ENCODE assay signal across 12 cellular contexts in genomic region chr9:128115187-128116103, GRCh38. TPM values are rescaled to one million over a fixed set of nuclear protein-coding genes. Genes with fewer than 3 reads are reported as not detected.
A peak's percentile ranks its signal among the peaks of the same experiment; 100 is the strongest.
DNase-seq lines count a peak whose midpoint lies in the region; ATAC-seq, FAIRE-seq and TF ChIP-seq lines count a peak whose summit lies in the region.
"Had no signal": no experiment of that assay in that cellular context is flagged by ENCODE, and none has a peak within 500 bp of the region (broad histone marks: within the 10 kb centered on the region; RNA-seq: fewer than 3 reads in every experiment).

No MANE protein-coding gene starts in this region.

- intact Hi-C loops in testis (cut with DNase I; ENCODE audit: low total_unique reads), result loop anchor here (5.0 kb wide), 1 partner anchor 173 kb away; no protein-coding TSS in a partner anchor

- H3K4me1 ChIP-seq in rectal smooth muscle tissue (ENCODE audit: control insufficient read depth, insufficient read depth, low read length) (no peaks in the 10 kb centered on the region), testis (peaks cover 3% of the 10 kb centered on the region)

- no peak for TF ChIP-seq POLR2A in GM12891 (IDR thresholded peaks at IDR 0.05; ENCODE audit: low read depth, low read length)
- no peak for TF ChIP-seq POLR2A in testis (IDR thresholded peaks at IDR 0.05)

- peak; percentile 77 for FAIRE-seq in GM12891 (lab: Jason Lieb, UNC)

- H3K4me3 ChIP-seq in rectal smooth muscle tissue (ENCODE audit: low read length) (peak overlapping the region; percentile 65), testis (no peak overlapping the region)
- H3K4me3 ChIP-seq: SK-N-MC had no signal

- peak overlapping the region; percentile 29 for H3K9ac ChIP-seq in rectal smooth muscle tissue (ENCODE audit: low read length)

- H3K27ac ChIP-seq in rectal smooth muscle tissue (ENCODE audit: low read depth, low read length) (no peak overlapping the region), testis (no peak overlapping the region)
- H3K27ac ChIP-seq: SK-N-MC had no signal

- H3K36me3 ChIP-seq in rectal smooth muscle tissue (ENCODE audit: control insufficient read depth, insufficient read depth, low read length) (peaks cover 2% of the 10 kb centered on the region), testis (ENCODE audit: low read depth, missing control alignments) (no peaks in the 10 kb centered on the region)

- WGBS in testis, 2 donors, result 90 to 97% methylated on average over 6 to 26 of the region's 26 CpGs

- DNase-seq in GM12891 (ENCODE audit: insufficient read length, low spot score) (peak; percentile 66), LoVo (ENCODE audit: low spot score) (peak; percentile 83), AG20443 (ENCODE audit: low spot score) (no peak), testis (no peak), hippocampal formation (lab: John Stamatoyannopoulos, UW) (no peak)
- DNase-seq: activated T-cell treated with anti-CD3 and anti-CD28 coated beads, Interleukin-2, amount 50 U/mL, for 48 hours; dermis blood vessel endothelial cell; NCI-H1417 had no signal

- ATAC-seq in esophagus mucosa (peak; percentile 14), HG03460 (IDR thresholded peaks at IDR 0.05; ENCODE audit: unreplicated experiment) (no peak)

- no peak for TF ChIP-seq CTCF in testis (IDR thresholded peaks at IDR 0.05)

- no peaks in the 10 kb centered on the region for H3K9me3 ChIP-seq in testis

- H3K27me3 ChIP-seq in rectal smooth muscle tissue (ENCODE audit: control insufficient read depth, insufficient read depth, low read length), result no peaks in the 10 kb centered on the region
- H3K27me3 ChIP-seq in testis, result no peaks in the 10 kb centered on the region

TF ChIP-seq in GM12891, 5 proteins besides CTCF, POLR2A, EP300 and RAD21:
- TF ChIP-seq POLR2AphosphoS5 (IDR thresholded peaks at IDR 0.05; ENCODE audit: low read depth, low read length) (no peak), PAX5 (IDR thresholded peaks at IDR 0.05; ENCODE audit: insufficient read depth, low read length, severe bottlenecking) (no peak), SPI1 (IDR thresholded peaks at IDR 0.05; ENCODE audit: low read depth, low read length) (peak; percentile 61)

RNA-seq across cellular contexts. Expression of gene PTGES2, which starts 12.1 kb away (rescaled TPM):
- polyA plus RNA-seq in GM12891 (2012; ENCODE audit: low read depth, missing spikeins), result 45.3 TPM
- total RNA-seq in esophagus mucosa (52.0 TPM), testis (10 to 100 TPM; 95.8 to 96.4 TPM)
- polyA plus RNA-seq in testis (ENCODE audit: insufficient read depth, low read depth, low replicate concordance), result 53.1 TPM

RNA-seq across cellular contexts. Expression of gene LCN2, which starts 33.8 kb away (rescaled TPM):
- not detected for polyA plus RNA-seq in GM12891 (2012; ENCODE audit: low read depth, missing spikeins)
- total RNA-seq in esophagus mucosa (525 TPM), testis (not detected)
- polyA plus RNA-seq in testis (ENCODE audit: insufficient read depth, low read depth, low replicate concordance), result 2.2 TPM
- total RNA-seq: dermis blood vessel endothelial cell had no signal

RNA-seq across cellular contexts. Expression of gene BBLN, which starts 44.6 kb away (rescaled TPM):
- polyA plus RNA-seq in GM12891 (2012; ENCODE audit: low read depth, missing spikeins), result 135 TPM
- 56.1 TPM for total RNA-seq in esophagus mucosa
- 100 to 1,000 TPM; 219 to 225 TPM for total RNA-seq in testis
- 56.9 TPM for polyA plus RNA-seq in testis (ENCODE audit: insufficient read depth, low read depth, low replicate concordance)

RNA-seq across cellular contexts. Expression of gene SLC25A25, which starts 47.4 kb away (rescaled TPM):
- 5.1 TPM for polyA plus RNA-seq in GM12891 (2012; ENCODE audit: low read depth, missing spikeins)
- total RNA-seq in esophagus mucosa, result 15.2 TPM
- total RNA-seq in testis, result 10 to 100 TPM; 19.1 to 21.1 TPM
- polyA plus RNA-seq in testis (ENCODE audit: insufficient read depth, low read depth, low replicate concordance), result 15.0 TPM

RNA-seq across cellular contexts. Expression of gene NAIF1, which starts 48.3 kb away (rescaled TPM):
- 7.0 TPM for polyA plus RNA-seq in GM12891 (2012; ENCODE audit: low read depth, missing spikeins)
- total RNA-seq in esophagus mucosa, result 7.1 TPM
- total RNA-seq in testis, result 10 to 100 TPM; 18.5 to 19.4 TPM
- 25.1 TPM for polyA plus RNA-seq in testis (ENCODE audit: insufficient read depth, low read depth, low replicate concordance)

Comparison
In these comparisons a context has a peak if more than half of its experiments do, and no peak if none do; other contexts are left out.
1. DNase-seq: peak in GM12891 (single experiment) and LoVo (single experiment); none in AG20443 (single experiment), testis (single experiment) and hippocampal formation (0 of 2).
2. RNA of gene LCN2, which starts 33.8 kb away (total RNA-seq): 525 TPM in esophagus mucosa (single experiment); not detected in testis; every median in the first group is over 100 times any median in the second.